In genomic region chr3:46270474-46270873, GRCh38 we compare ENCODE assay signal across 16 cellular contexts. TPM values are rescaled to one million over a fixed set of nuclear protein-coding genes. Genes with fewer than 3 reads are reported as not detected.
A peak's percentile ranks its signal among the peaks of the same experiment; 100 is the strongest.
DNase-seq lines count a peak whose midpoint lies in the region; ATAC-seq and TF ChIP-seq lines count a peak whose summit lies in the region.
"Had no signal": no experiment of that assay in that cellular context is flagged by ENCODE, and none has a peak within 500 bp of the region (broad histone marks: within the 10 kb centered on the region; RNA-seq: fewer than 3 reads in every experiment).

No MANE protein-coding gene starts in this region.

- peaks cover 21% of the 10 kb centered on the region for H3K36me3 Mint-ChIP-seq in activated CD8-positive, alpha-beta T cell treated with anti-CD3 and anti-CD28 coated beads, Interleukin-2, amount 10 ng/mL, durations not matched to agents 7 days and 5 days (ENCODE audit: low read depth)
- no peaks in the 10 kb centered on the region for H3K36me3 Mint-ChIP-seq in activated CD8-positive, alpha-beta T cell treated with anti-CD3 and anti-CD28 coated beads for 36 hours (ENCODE audit: low read depth)
- H3K36me3 Mint-ChIP-seq in natural killer cell treated with Interleukin-12 subunit alpha and Interleukin-12 subunit beta and Interleukin-15 and Interleukin-18, amount 100 ng/mL, for 72 hours: peaks cover 10% of the 10 kb centered on the region
- no peaks in the 10 kb centered on the region for H3K36me3 Mint-ChIP-seq in natural killer cell
- no peaks in the 10 kb centered on the region for H3K36me3 Mint-ChIP-seq in effector memory CD8-positive, alpha-beta T cell (ENCODE audit: insufficient read depth)
- H3K36me3 Mint-ChIP-seq in stimulated activated effector memory CD8-positive, alpha-beta T cell treated with anti-CD3 and anti-CD28 coated beads, Interleukin-12 subunit alpha, Interleukin-12 subunit beta, amount 100 ng/mL, for 72 hours: no peaks in the 10 kb centered on the region
- H3K36me3 Mint-ChIP-seq: CD4-positive, CD25-positive, alpha-beta regulatory T cell; CD8-positive, alpha-beta T cell had no signal

- H3K9me3 Mint-ChIP-seq in activated CD8-positive, alpha-beta T cell treated with anti-CD3 and anti-CD28 coated beads, Interleukin-2, amount 10 ng/mL, durations not matched to agents 7 days and 5 days (ENCODE audit: insufficient read depth): peaks cover 8% of the 10 kb centered on the region
- no peaks in the 10 kb centered on the region for H3K9me3 Mint-ChIP-seq in activated CD8-positive, alpha-beta T cell treated with anti-CD3 and anti-CD28 coated beads for 36 hours
- H3K9me3 Mint-ChIP-seq in natural killer cell treated with Interleukin-12 subunit alpha and Interleukin-12 subunit beta and Interleukin-15 and Interleukin-18, amount 100 ng/mL, for 72 hours: peaks cover 4% of the 10 kb centered on the region
- no peaks in the 10 kb centered on the region for H3K9me3 Mint-ChIP-seq in natural killer cell
- H3K9me3 Mint-ChIP-seq in effector memory CD8-positive, alpha-beta T cell: no peaks in the 10 kb centered on the region
- H3K9me3 Mint-ChIP-seq in stimulated activated effector memory CD8-positive, alpha-beta T cell treated with anti-CD3 and anti-CD28 coated beads, Interleukin-12 subunit alpha, Interleukin-12 subunit beta, amount 100 ng/mL, for 72 hours: no peaks in the 10 kb centered on the region
- H3K9me3 Mint-ChIP-seq: CD8-positive, alpha-beta T cell had no signal

- CTCF ChIA-PET in activated CD8-positive, alpha-beta T cell treated with anti-CD3 and anti-CD28 coated beads, Interleukin-2, amount 10 ng/mL, durations not matched to agents 7 days and 5 days (lab: Charles Lee): interaction anchor here (1.0 to 2.9 kb wide), 4 partner anchors 10 to 100 kb away, joined by 3 to 43 read pairs (median 10); partner anchors contain the start of gene CCR5
- CTCF ChIA-PET in activated CD8-positive, alpha-beta T cell treated with anti-CD3 and anti-CD28 coated beads for 36 hours (lab: Charles Lee): interaction anchor here (1.7 to 6.8 kb wide), 2 partner anchors 100 to 102 kb away, joined by 7 to 156 read pairs; partner anchors contain the start of gene CCR5

- H3K27me3 Mint-ChIP-seq in activated CD8-positive, alpha-beta T cell treated with anti-CD3 and anti-CD28 coated beads, Interleukin-2, amount 10 ng/mL, durations not matched to agents 7 days and 5 days (ENCODE audit: low read depth): peaks cover 3% of the 10 kb centered on the region
- peaks cover 15% of the 10 kb centered on the region for H3K27me3 Mint-ChIP-seq in activated CD8-positive, alpha-beta T cell treated with anti-CD3 and anti-CD28 coated beads for 36 hours
- H3K27me3 Mint-ChIP-seq in natural killer cell treated with Interleukin-12 subunit alpha and Interleukin-12 subunit beta and Interleukin-15 and Interleukin-18, amount 100 ng/mL, for 72 hours: no peaks in the 10 kb centered on the region
- no peaks in the 10 kb centered on the region for H3K27me3 Mint-ChIP-seq in natural killer cell (ENCODE audit: low read depth in 2 of 2)
- no peaks in the 10 kb centered on the region for H3K27me3 Mint-ChIP-seq in effector memory CD8-positive, alpha-beta T cell
- H3K27me3 Mint-ChIP-seq: CD4-positive, CD25-positive, alpha-beta regulatory T cell had no signal

- POLR2A ChIA-PET in activated CD8-positive, alpha-beta T cell treated with anti-CD3 and anti-CD28 coated beads, Interleukin-2, amount 10 ng/mL, durations not matched to agents 7 days and 5 days (lab: Charles Lee): interaction anchor here (1.0 to 1.1 kb wide), 2 partner anchors 13 to 99 kb away, joined by 3 to 4 read pairs; no protein-coding TSS in a partner anchor
- POLR2A ChIA-PET in activated CD8-positive, alpha-beta T cell treated with anti-CD3 and anti-CD28 coated beads for 36 hours (lab: Charles Lee): no interaction called here

- intact Hi-C loops in activated CD8-positive, alpha-beta T cell treated with anti-CD3 and anti-CD28 coated beads for 36 hours (cut with micrococcal nuclease): no loop called here
- intact Hi-C loops in natural killer cell (cut with micrococcal nuclease): no loop called here

- peaks cover 53% of the 10 kb centered on the region for H3K4me1 Mint-ChIP-seq in activated CD8-positive, alpha-beta T cell treated with anti-CD3 and anti-CD28 coated beads, Interleukin-2, amount 10 ng/mL, durations not matched to agents 7 days and 5 days (ENCODE audit: low read depth)
- H3K4me1 Mint-ChIP-seq in activated CD8-positive, alpha-beta T cell treated with anti-CD3 and anti-CD28 coated beads for 36 hours (ENCODE audit: low read depth): peaks cover 17% of the 10 kb centered on the region
- H3K4me1 Mint-ChIP-seq in natural killer cell treated with Interleukin-12 subunit alpha and Interleukin-12 subunit beta and Interleukin-15 and Interleukin-18, amount 100 ng/mL, for 72 hours (ENCODE audit: low read depth in 2 of 2): peaks cover 62 to 73% of the 10 kb centered on the region in 2 donors
- H3K4me1 Mint-ChIP-seq in natural killer cell: peaks cover 37 to 54% of the 10 kb centered on the region in 2 donors
- H3K4me1 Mint-ChIP-seq in effector memory CD8-positive, alpha-beta T cell (ENCODE audit: low read depth in 2 of 2): peaks cover 31 to 35% of the 10 kb centered on the region in 2 donors
- peaks cover 55% of the 10 kb centered on the region for H3K4me1 Mint-ChIP-seq in stimulated activated effector memory CD8-positive, alpha-beta T cell treated with anti-CD3 and anti-CD28 coated beads, Interleukin-12 subunit alpha, Interleukin-12 subunit beta, amount 100 ng/mL, for 72 hours

- no peak for DNase-seq in activated CD8-positive, alpha-beta T cell treated with anti-CD3 and anti-CD28 coated beads, Interleukin-2, amount 10 ng/mL, durations not matched to agents 7 days and 5 days
- DNase-seq in activated CD8-positive, alpha-beta T cell treated with anti-CD3 and anti-CD28 coated beads for 36 hours: no peak
- DNase-seq in natural killer cell treated with Interleukin-12 subunit alpha and Interleukin-12 subunit beta and Interleukin-15 and Interleukin-18, amount 100 ng/mL, for 72 hours (ENCODE audit: low spot score): no peak
- DNase-seq in natural killer cell: no peak
- no peak for DNase-seq in effector memory CD8-positive, alpha-beta T cell
- peak in 1 of 2 donors; percentile 43 for DNase-seq in stimulated activated effector memory CD8-positive, alpha-beta T cell treated with anti-CD3 and anti-CD28 coated beads, Interleukin-12 subunit alpha, Interleukin-12 subunit beta, amount 100 ng/mL, for 72 hours (ENCODE audit: low spot score in 2 of 2)
- no peak for DNase-seq in activated effector memory CD4-positive, alpha-beta T cell treated with anti-CD3 and anti-CD28 coated beads, Interleukin-2, amount 50 U/mL, for 16 hours
- DNase-seq in stimulated activated CD4-positive, alpha-beta T cell treated with anti-CD3 and anti-CD28 coated beads, Interleukin-4, amount 100 ng/mL, for 1 hour: no peak
- DNase-seq: CD4-positive, CD25-positive, alpha-beta regulatory T cell; CD8-positive, alpha-beta T cell; DMS 273 treated with DMSO at 0.1 percent for 48 hours; DMS79; EL; GDM1; GOT3 had no signal

- no peak for ATAC-seq in activated CD8-positive, alpha-beta T cell treated with anti-CD3 and anti-CD28 coated beads, Interleukin-2, amount 10 ng/mL, durations not matched to agents 7 days and 5 days
- ATAC-seq in activated CD8-positive, alpha-beta T cell treated with anti-CD3 and anti-CD28 coated beads for 36 hours: no peak
- ATAC-seq in natural killer cell treated with Interleukin-12 subunit alpha and Interleukin-12 subunit beta and Interleukin-15 and Interleukin-18, amount 100 ng/mL, for 72 hours: no peak
- ATAC-seq in natural killer cell: no peak
- no peak for ATAC-seq in effector memory CD8-positive, alpha-beta T cell (replicated peaks)
- no peak for ATAC-seq in stimulated activated effector memory CD8-positive, alpha-beta T cell treated with anti-CD3 and anti-CD28 coated beads, Interleukin-12 subunit alpha, Interleukin-12 subunit beta, amount 100 ng/mL, for 72 hours
- ATAC-seq: CD8-positive, alpha-beta T cell had no signal

- no peak overlapping the region for H3K4me3 Mint-ChIP-seq in activated CD8-positive, alpha-beta T cell treated with anti-CD3 and anti-CD28 coated beads, Interleukin-2, amount 10 ng/mL, durations not matched to agents 7 days and 5 days
- no peak overlapping the region for H3K4me3 Mint-ChIP-seq in activated CD8-positive, alpha-beta T cell treated with anti-CD3 and anti-CD28 coated beads for 36 hours
- peak overlapping the region; percentile 44 for H3K4me3 Mint-ChIP-seq in natural killer cell treated with Interleukin-12 subunit alpha and Interleukin-12 subunit beta and Interleukin-15 and Interleukin-18, amount 100 ng/mL, for 72 hours
- H3K4me3 Mint-ChIP-seq in natural killer cell: no peak overlapping the region
- H3K4me3 Mint-ChIP-seq in effector memory CD8-positive, alpha-beta T cell: peak overlapping the region; percentile 41 to 60
- no peak overlapping the region for H3K4me3 Mint-ChIP-seq in stimulated activated effector memory CD8-positive, alpha-beta T cell treated with anti-CD3 and anti-CD28 coated beads, Interleukin-12 subunit alpha, Interleukin-12 subunit beta, amount 100 ng/mL, for 72 hours
- H3K4me3 Mint-ChIP-seq: B cell; CD4-positive, CD25-positive, alpha-beta regulatory T cell; CD8-positive, alpha-beta T cell had no signal

- no peak for TF ChIP-seq CTCF in activated CD8-positive, alpha-beta T cell treated with anti-CD3 and anti-CD28 coated beads for 36 hours (IDR thresholded peaks at IDR 0.05)
- no peak for TF ChIP-seq CTCF in natural killer cell (IDR thresholded peaks at IDR 0.05)

- peak overlapping the region; percentile 27 for H3K27ac Mint-ChIP-seq in activated CD8-positive, alpha-beta T cell treated with anti-CD3 and anti-CD28 coated beads, Interleukin-2, amount 10 ng/mL, durations not matched to agents 7 days and 5 days
- no peak overlapping the region for H3K27ac Mint-ChIP-seq in activated CD8-positive, alpha-beta T cell treated with anti-CD3 and anti-CD28 coated beads for 36 hours
- H3K27ac Mint-ChIP-seq in natural killer cell treated with Interleukin-12 subunit alpha and Interleukin-12 subunit beta and Interleukin-15 and Interleukin-18, amount 100 ng/mL, for 72 hours: peak overlapping the region; percentile 75 to 76
- H3K27ac Mint-ChIP-seq in natural killer cell: peak overlapping the region in 1 of 2 donors; percentile 73
- peak overlapping the region; percentile 57 to 90 for H3K27ac Mint-ChIP-seq in effector memory CD8-positive, alpha-beta T cell
- peak overlapping the region; percentile 15 for H3K27ac Mint-ChIP-seq in stimulated activated effector memory CD8-positive, alpha-beta T cell treated with anti-CD3 and anti-CD28 coated beads, Interleukin-12 subunit alpha, Interleukin-12 subunit beta, amount 100 ng/mL, for 72 hours
- H3K27ac Mint-ChIP-seq: B cell; CD4-positive, CD25-positive, alpha-beta regulatory T cell; CD8-positive, alpha-beta T cell had no signal

RNA-seq across cellular contexts. Expression of gene CCR3, which starts 28.2 kb away (rescaled TPM):
- total RNA-seq in activated CD8-positive, alpha-beta T cell treated with anti-CD3 and anti-CD28 coated beads, Interleukin-2, amount 10 ng/mL, durations not matched to agents 7 days and 5 days: under 1 TPM; 0.34 to 0.37 TPM
- not detected for total RNA-seq in activated CD8-positive, alpha-beta T cell treated with anti-CD3 and anti-CD28 coated beads for 36 hours
- 1 to 10 TPM in 1 of 2 donors, under 1 TPM in 1; 0.55 to 4.3 TPM for total RNA-seq in natural killer cell treated with Interleukin-12 subunit alpha and Interleukin-12 subunit beta and Interleukin-15 and Interleukin-18, amount 100 ng/mL, for 72 hours
- total RNA-seq in natural killer cell: 10 to 100 TPM in 1 of 3 donors, 1 to 10 TPM in 1, not detected in 1; 1.5 to 36.7 TPM
- total RNA-seq: B cell; CD8-positive, alpha-beta T cell had no signal

Comparison
In these comparisons a context has a peak if more than half of its experiments do, and no peak if none do; other contexts are left out.
1. H3K4me3 Mint-ChIP-seq: peak in natural killer cell treated with Interleukin-12 subunit alpha and Interleukin-12 subunit beta and Interleukin-15 and Interleukin-18, amount 100 ng/mL, for 72 hours (single experiment) and effector memory CD8-positive, alpha-beta T cell (2 of 2); none in activated CD8-positive, alpha-beta T cell treated with anti-CD3 and anti-CD28 coated beads, Interleukin-2, amount 10 ng/mL, durations not matched to agents 7 days and 5 days (single experiment), activated CD8-positive, alpha-beta T cell treated with anti-CD3 and anti-CD28 coated beads for 36 hours (single experiment), natural killer cell (single experiment) and stimulated activated effector memory CD8-positive, alpha-beta T cell treated with anti-CD3 and anti-CD28 coated beads, Interleukin-12 subunit alpha, Interleukin-12 subunit beta, amount 100 ng/mL, for 72 hours (single experiment).